In the genomic region with DNA sequence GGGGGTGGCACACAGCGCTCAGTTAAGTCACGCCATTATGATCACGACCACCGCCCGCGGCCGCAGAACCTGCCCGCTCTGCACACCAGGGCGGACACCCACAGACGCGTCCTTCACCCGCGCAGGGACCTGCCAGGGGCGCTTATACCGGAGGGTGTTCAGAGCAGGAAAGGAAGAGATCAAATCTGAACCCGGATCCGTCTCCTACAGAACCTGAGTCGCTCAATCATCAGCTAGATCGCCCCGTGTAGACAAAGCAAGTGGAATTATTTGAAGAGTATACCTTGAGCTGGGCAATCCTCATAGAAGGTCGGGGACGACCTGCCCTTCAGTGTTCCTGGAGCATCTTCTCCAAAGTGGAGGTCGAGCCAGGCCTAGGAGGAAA, we compare ENCODE assay signal across 16 cellular contexts. TPM values are rescaled to one million over a fixed set of nuclear protein-coding genes. Genes with fewer than 3 reads are reported as not detected.
DNase-seq lines count a peak whose midpoint lies in the region; ATAC-seq and TF ChIP-seq lines count a peak whose summit lies in the region.
"Had no signal": no experiment of that assay in that cellular context is flagged by ENCODE, and none has a peak within 500 bp of the region (broad histone marks: within the 10 kb centered on the region; RNA-seq: fewer than 3 reads in every experiment).

No MANE protein-coding gene starts in this region.

- H3K9ac ChIP-seq in BLaER1 treated with 17β-estradiol and CSF1 and Interleukin-3, amounts not matched to agents 10 nM and 100 nM, result peak overlapping the region in 7 of 11 experiments; percentile 71 to 93 (median 82); a peak in 11 of 22 replicates
- peak overlapping the region; percentile 1 for H3K9ac ChIP-seq in HUES6 (ENCODE audit: low read length)

- peak overlapping the region; percentile 72 to 98 (median 82); a peak in 21 of 22 replicates for H3K4me2 ChIP-seq in BLaER1 treated with 17β-estradiol and CSF1 and Interleukin-3, amounts not matched to agents 10 nM and 100 nM

- peak overlapping the region; percentile 80 to 99 (median 91); a peak in 21 of 22 replicates for H3K27ac ChIP-seq in BLaER1 treated with 17β-estradiol and CSF1 and Interleukin-3, amounts not matched to agents 10 nM and 100 nM
- H3K27ac ChIP-seq in HUES6 (ENCODE audit: low read depth, low read length), result no peak overlapping the region
- H3K27ac ChIP-seq in effector memory CD4-positive, alpha-beta T cell (ENCODE audit: insufficient read depth, low read length, poor library complexity, severe bottlenecking), result no peak overlapping the region

- no peak for DNase-seq in activated naive CD8-positive, alpha-beta T cell treated with anti-CD3 and anti-CD28 coated beads, Interleukin-2, amount 50 U/mL, for 24 hours
- DNase-seq in natural killer cell, result no peak
- no peak for DNase-seq in stimulated activated naive CD4-positive, alpha-beta T cell treated with Interleukin-2 at 50 U/mL for 16 hours (lab: John Stamatoyannopoulos, UW)
- DNase-seq in effector memory CD4-positive, alpha-beta T cell, result no peak
- no peak for DNase-seq in NCI-H524 (lab: John Stamatoyannopoulos, UW)
- DNase-seq: activated effector memory CD4-positive, alpha-beta T cell treated with Interleukin-2 at 50 U/mL for 16 hours; C1 segment of cervical spinal cord; hippocampal formation; KBM-7; NCI-H1694 treated with DMSO at 0.1 percent for 48 hours; SHP77; stimulated activated CD4-positive, alpha-beta T cell treated with anti-CD3 and anti-CD28 coated beads, Interleukin-2, amount 100 ng/mL, for 48 hours had no signal

- intact Hi-C loops in natural killer cell (cut with micrococcal nuclease), result loop anchor here (5.0 kb wide), 1 partner anchor 34 kb away; no protein-coding TSS in a partner anchor

- no peak for TF ChIP-seq CTCF in natural killer cell (IDR thresholded peaks at IDR 0.05)

- peak overlapping the region; percentile 48 for H3K4me3 Mint-ChIP-seq in activated naive CD8-positive, alpha-beta T cell treated with anti-CD3 and anti-CD28 coated beads, Interleukin-2, amount 50 U/mL, for 24 hours
- H3K4me3 Mint-ChIP-seq in natural killer cell, result peak overlapping the region; percentile 55

- peaks cover 34 to 67% (median 46%) of the 10 kb centered on the region in 10 experiments for H3K4me1 ChIP-seq in BLaER1 treated with 17β-estradiol and CSF1 and Interleukin-3, amounts not matched to agents 10 nM and 100 nM
- H3K4me1 ChIP-seq in HUES6 (ENCODE audit: control insufficient read depth, insufficient read depth, low read length), result peaks cover 35% of the 10 kb centered on the region
- peaks cover 13% of the 10 kb centered on the region for H3K4me1 ChIP-seq in effector memory CD4-positive, alpha-beta T cell (ENCODE audit: control insufficient read depth, insufficient read depth, low read length, poor library complexity, severe bottlenecking)

- no peaks in the 10 kb centered on the region for H3K27me3 ChIP-seq in BLaER1 treated with 17β-estradiol and CSF1 and Interleukin-3, amounts not matched to agents 10 nM and 100 nM
- H3K27me3 ChIP-seq in HUES6 (ENCODE audit: control insufficient read depth, insufficient read depth, low read length), result no peaks in the 10 kb centered on the region
- no peaks in the 10 kb centered on the region for H3K27me3 ChIP-seq in effector memory CD4-positive, alpha-beta T cell (replicated peaks; ENCODE audit: control insufficient read depth, insufficient read depth, low read length, poor library complexity, severe bottlenecking)
- H3K27me3 ChIP-seq: pancreas had no signal

- H3K27ac Mint-ChIP-seq in activated naive CD8-positive, alpha-beta T cell treated with anti-CD3 and anti-CD28 coated beads, Interleukin-2, amount 50 U/mL, for 24 hours, result peak overlapping the region; percentile 54
- H3K27ac Mint-ChIP-seq in natural killer cell, result peak overlapping the region; percentile 90 to 93

- H3K4me1 Mint-ChIP-seq in activated naive CD8-positive, alpha-beta T cell treated with anti-CD3 and anti-CD28 coated beads, Interleukin-2, amount 50 U/mL, for 24 hours, result peaks cover 40% of the 10 kb centered on the region
- peaks cover 17 to 23% of the 10 kb centered on the region in 2 donors for H3K4me1 Mint-ChIP-seq in natural killer cell

- peaks cover 0 to 13% (median 7%) of the 10 kb centered on the region in 11 experiments; a peak in 11 of 22 replicates for H3K9me3 ChIP-seq in BLaER1 treated with 17β-estradiol and CSF1 and Interleukin-3, amounts not matched to agents 10 nM and 100 nM (replicated peaks in 1 of 11)
- H3K9me3 ChIP-seq in HUES6 (ENCODE audit: control insufficient read depth, insufficient read depth, low read depth, low read length), result no peaks in the 10 kb centered on the region
- no peaks in the 10 kb centered on the region for H3K9me3 ChIP-seq in effector memory CD4-positive, alpha-beta T cell (ENCODE audit: control insufficient read depth, low read length)
- H3K9me3 ChIP-seq: pancreas had no signal

- no peaks in the 10 kb centered on the region for H3K9me3 Mint-ChIP-seq in activated naive CD8-positive, alpha-beta T cell treated with anti-CD3 and anti-CD28 coated beads, Interleukin-2, amount 50 U/mL, for 24 hours
- no peaks in the 10 kb centered on the region for H3K9me3 Mint-ChIP-seq in natural killer cell

- peak overlapping the region in 6 of 10 experiments; percentile 17 to 60 (median 46); a peak in 4 of 20 replicates for H3K4me3 ChIP-seq in BLaER1 treated with 17β-estradiol and CSF1 and Interleukin-3, amounts not matched to agents 10 nM and 100 nM
- peak overlapping the region; percentile 41 for H3K4me3 ChIP-seq in HUES6 (ENCODE audit: low read depth, low read length)
- no peak overlapping the region for H3K4me3 ChIP-seq in effector memory CD4-positive, alpha-beta T cell (ENCODE audit: insufficient read depth, low read depth, low read length, poor library complexity, severe bottlenecking)
- H3K4me3 ChIP-seq: pancreas had no signal

- no peak for ATAC-seq in activated naive CD8-positive, alpha-beta T cell treated with anti-CD3 and anti-CD28 coated beads, Interleukin-2, amount 50 U/mL, for 24 hours
- ATAC-seq in natural killer cell (no peak), SK-N-SH treated with all-trans-retinoic acid at 6 μM for 48 hours (no peak)

- H3K27me3 Mint-ChIP-seq in activated naive CD8-positive, alpha-beta T cell treated with anti-CD3 and anti-CD28 coated beads, Interleukin-2, amount 50 U/mL, for 24 hours, result no peaks in the 10 kb centered on the region
- H3K27me3 Mint-ChIP-seq in natural killer cell (ENCODE audit: low read depth in 2 of 2), result no peaks in the 10 kb centered on the region

- H3K36me3 ChIP-seq in BLaER1 treated with 17β-estradiol and CSF1 and Interleukin-3, amounts not matched to agents 10 nM and 100 nM, result peaks cover 0 to 7% (median 0%) of the 10 kb centered on the region in 11 experiments; a peak in 1 of 22 replicates
- no peaks in the 10 kb centered on the region for H3K36me3 ChIP-seq in HUES6 (ENCODE audit: control insufficient read depth, insufficient read depth, low read length)
- no peaks in the 10 kb centered on the region for H3K36me3 ChIP-seq in effector memory CD4-positive, alpha-beta T cell (ENCODE audit: control insufficient read depth, insufficient read depth, low read length)
- H3K36me3 ChIP-seq: pancreas had no signal

- H4K20me1 ChIP-seq in BLaER1 treated with 17β-estradiol and CSF1 and Interleukin-3, amounts not matched to agents 10 nM and 100 nM, result no peaks in the 10 kb centered on the region

- peaks cover 2% of the 10 kb centered on the region for H3K36me3 Mint-ChIP-seq in activated naive CD8-positive, alpha-beta T cell treated with anti-CD3 and anti-CD28 coated beads, Interleukin-2, amount 50 U/mL, for 24 hours (ENCODE audit: low read depth)
- no peaks in the 10 kb centered on the region for H3K36me3 Mint-ChIP-seq in natural killer cell

TF ChIP-seq in SK-N-SH treated with all-trans-retinoic acid at 6 μM for 48 hours, 23 proteins besides CTCF, POLR2A, EP300 and RAD21 (continues in another document):
- TF ChIP-seq RARB (CRISPR knock-in tag; IDR thresholded peaks at IDR 0.05) (no peak), ESRRG (CRISPR knock-in tag; IDR thresholded peaks at IDR 0.05) (no peak), ZNF565 (CRISPR knock-in tag; conservative IDR thresholded peaks at IDR 0.05; ENCODE audit: low read depth) (no peak), ISL1 (CRISPR knock-in tag; IDR thresholded peaks at IDR 0.05) (no peak)
- TF ChIP-seq, protein P1, sequence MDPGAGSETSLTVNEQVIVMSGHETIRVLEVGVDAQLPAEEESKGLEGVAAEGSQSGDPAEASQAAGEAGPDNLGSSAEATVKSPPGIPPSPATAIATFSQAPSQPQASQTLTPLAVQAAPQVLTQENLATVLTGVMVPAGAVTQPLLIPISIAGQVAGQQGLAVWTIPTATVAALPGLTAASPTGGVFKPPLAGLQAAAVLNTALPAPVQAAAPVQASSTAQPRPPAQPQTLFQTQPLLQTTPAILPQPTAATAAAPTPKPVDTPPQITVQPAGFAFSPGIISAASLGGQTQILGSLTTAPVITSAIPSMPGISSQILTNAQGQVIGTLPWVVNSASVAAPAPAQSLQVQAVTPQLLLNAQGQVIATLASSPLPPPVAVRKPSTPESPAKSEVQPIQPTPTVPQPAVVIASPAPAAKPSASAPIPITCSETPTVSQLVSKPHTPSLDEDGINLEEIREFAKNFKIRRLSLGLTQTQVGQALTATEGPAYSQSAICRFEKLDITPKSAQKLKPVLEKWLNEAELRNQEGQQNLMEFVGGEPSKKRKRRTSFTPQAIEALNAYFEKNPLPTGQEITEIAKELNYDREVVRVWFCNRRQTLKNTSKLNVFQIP (CRISPR knock-in tag; IDR thresholded peaks at IDR 0.05; ENCODE audit: borderline replicate concordance, low read depth), result no peak
- TF ChIP-seq, protein P2, sequence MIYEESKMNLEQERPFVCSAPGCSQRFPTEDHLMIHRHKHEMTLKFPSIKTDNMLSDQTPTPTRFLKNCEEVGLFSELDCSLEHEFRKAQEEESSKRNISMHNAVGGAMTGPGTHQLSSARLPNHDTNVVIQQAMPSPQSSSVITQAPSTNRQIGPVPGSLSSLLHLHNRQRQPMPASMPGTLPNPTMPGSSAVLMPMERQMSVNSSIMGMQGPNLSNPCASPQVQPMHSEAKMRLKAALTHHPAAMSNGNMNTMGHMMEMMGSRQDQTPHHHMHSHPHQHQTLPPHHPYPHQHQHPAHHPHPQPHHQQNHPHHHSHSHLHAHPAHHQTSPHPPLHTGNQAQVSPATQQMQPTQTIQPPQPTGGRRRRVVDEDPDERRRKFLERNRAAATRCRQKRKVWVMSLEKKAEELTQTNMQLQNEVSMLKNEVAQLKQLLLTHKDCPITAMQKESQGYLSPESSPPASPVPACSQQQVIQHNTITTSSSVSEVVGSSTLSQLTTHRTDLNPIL (CRISPR knock-in tag; IDR thresholded peaks at IDR 0.05; ENCODE audit: low read depth), result no peak

RNA-seq across cellular contexts. Expression of a gene that starts 14.4 kb away (rescaled TPM):
- 10 to 100 TPM; 56.1 to 69.1 (median 59.0) TPM for total RNA-seq in natural killer cell

Comparison
In these comparisons a context has a peak if more than half of its experiments do, and no peak if none do; other contexts are left out.
1. H3K27ac ChIP-seq: peak in BLaER1 treated with 17β-estradiol and CSF1 and Interleukin-3, amounts not matched to agents 10 nM and 100 nM (11 of 11); none in HUES6 (single experiment) and effector memory CD4-positive, alpha-beta T cell (single experiment).